1 cellular context compared by ENCODE assay signal in genomic region chr17:76988796-76989195, GRCh38.
TF ChIP-seq lines count a peak whose summit lies in the region.

No MANE protein-coding gene starts in this region.

TF ChIP-seq in GM23338, 12 proteins besides CTCF, POLR2A, EP300 and RAD21 (continued from another document):
- TF ChIP-seq ETS1 (IDR thresholded peaks at IDR 0.05) (no peak), ZNF114 (CRISPR knock-in tag; IDR thresholded peaks at IDR 0.05) (no peak), EZH2phosphoT487 (IDR thresholded peaks at IDR 0.05; ENCODE audit: unreplicated experiment) (no peak)
